Comparison of ENCODE assay signal across 11 cellular contexts in genomic region chr1:6045561-6045960, GRCh38. TPM values are rescaled to one million over a fixed set of nuclear protein-coding genes. Genes with fewer than 3 reads are reported as not detected.
DNase-seq lines count a peak whose midpoint lies in the region; ATAC-seq and TF ChIP-seq lines count a peak whose summit lies in the region.
"Had no signal": no experiment of that assay in that cellular context is flagged by ENCODE, and none has a peak within 500 bp of the region (broad histone marks: within the 10 kb centered on the region; RNA-seq: fewer than 3 reads in every experiment).

Gene KCNAB2, plus strand, starts transcription at chr1:6045888. Its CDS starts 5,649 bp downstream, at chr1:6051537.

- H3K9me3 Mint-ChIP-seq in naive thymus-derived CD4-positive, alpha-beta T cell = no peaks in the 10 kb centered on the region
- no peaks in the 10 kb centered on the region for H3K9me3 Mint-ChIP-seq in Calu3 (ENCODE audit: low read depth, unreplicated experiment)
- H3K9me3 Mint-ChIP-seq in stimulated activated naive CD8-positive, alpha-beta T cell treated with anti-CD3 and anti-CD28 coated beads, Interleukin-15, amount 100 ng/mL, for 72 hours = no peaks in the 10 kb centered on the region

- H3K4me3 Mint-ChIP-seq in naive thymus-derived CD4-positive, alpha-beta T cell = no peak within 1 kb of the TSS
- H3K4me3 Mint-ChIP-seq in Calu3 (ENCODE audit: low read depth, unreplicated experiment) = no peak within 1 kb of the TSS
- H3K4me3 Mint-ChIP-seq in stimulated activated naive CD8-positive, alpha-beta T cell treated with anti-CD3 and anti-CD28 coated beads, Interleukin-15, amount 100 ng/mL, for 72 hours = no peak within 1 kb of the TSS

- no peaks in the 10 kb centered on the region for H3K27me3 ChIP-seq in BLaER1
- H3K27me3 ChIP-seq in dorsolateral prefrontal cortex = no peaks in the 10 kb centered on the region
- no peaks in the 10 kb centered on the region for H3K27me3 ChIP-seq in naive thymus-derived CD4-positive, alpha-beta T cell (ENCODE audit: control insufficient read depth in 2 of 2, insufficient read depth in 2 of 2, low read length in 2 of 2)
- H3K27me3 ChIP-seq in colonic mucosa = no peaks in the 10 kb centered on the region

- H3K4me3 ChIP-seq in BLaER1 (no peak within 1 kb of the TSS), dorsolateral prefrontal cortex (no peak within 1 kb of the TSS), colonic mucosa (no peak within 1 kb of the TSS)
- H3K4me3 ChIP-seq in naive thymus-derived CD4-positive, alpha-beta T cell (ENCODE audit: low read length) = no peak within 1 kb of the TSS
- H3K4me3 ChIP-seq: smooth muscle cell had no signal

- H4K20me1 ChIP-seq in BLaER1 = peaks cover 99% of the 10 kb centered on the region

- TF ChIP-seq CTCF in dorsolateral prefrontal cortex (IDR thresholded peaks at IDR 0.05 in 54 of 56, conservative IDR thresholded peaks at IDR 0.05 in 2 of 56; ENCODE audit: low read depth in 1 of 56, partially characterized antibody in 56 of 56) (no peak), Calu3 (IDR thresholded peaks at IDR 0.05; ENCODE audit: unreplicated experiment) (no peak), colonic mucosa (IDR thresholded peaks at IDR 0.05) (no peak)

- peak within 1 kb of the TSS in 2 of 9 donors; percentile 49 to 68 for H3K27ac Mint-ChIP-seq in naive thymus-derived CD4-positive, alpha-beta T cell
- no peak within 1 kb of the TSS for H3K27ac Mint-ChIP-seq in Calu3 (ENCODE audit: unreplicated experiment)
- peak within 1 kb of the TSS in 1 of 2 donors; percentile 86 for H3K27ac Mint-ChIP-seq in stimulated activated naive CD8-positive, alpha-beta T cell treated with anti-CD3 and anti-CD28 coated beads, Interleukin-15, amount 100 ng/mL, for 72 hours

- intact Hi-C loops in dorsolateral prefrontal cortex (cut with DNase I) = no loop called here
- intact Hi-C loops in naive thymus-derived CD4-positive, alpha-beta T cell (cut with micrococcal nuclease) = no loop called here
- intact Hi-C loops in Calu3 (cut with micrococcal nuclease; ENCODE audit: unreplicated experiment) = no loop called here
- intact Hi-C loops in colonic mucosa (cut with DNase I) = no loop called here

- POLR2A ChIA-PET in naive thymus-derived CD4-positive, alpha-beta T cell (lab: Charles Lee) = no interaction called here

- CTCF ChIA-PET in naive thymus-derived CD4-positive, alpha-beta T cell (lab: Charles Lee) = no interaction called here
- CTCF ChIA-PET in Calu3 (lab: Charles Lee) = interaction anchor here (0.6 kb wide), 1 partner anchor 158 kb away, joined by 4 read pairs; no protein-coding TSS in a partner anchor

- H3K27me3 Mint-ChIP-seq in naive thymus-derived CD4-positive, alpha-beta T cell = no peaks in the 10 kb centered on the region
- H3K27me3 Mint-ChIP-seq in Calu3 (ENCODE audit: unreplicated experiment) = peaks cover 49% of the 10 kb centered on the region
- no peaks in the 10 kb centered on the region for H3K27me3 Mint-ChIP-seq in stimulated activated naive CD8-positive, alpha-beta T cell treated with anti-CD3 and anti-CD28 coated beads, Interleukin-15, amount 100 ng/mL, for 72 hours

- H3K4me1 ChIP-seq in BLaER1 = peaks cover 83% of the 10 kb centered on the region
- no peaks in the 10 kb centered on the region for H3K4me1 ChIP-seq in naive thymus-derived CD4-positive, alpha-beta T cell (ENCODE audit: control insufficient read depth in 2 of 2, insufficient read depth in 2 of 2, low read length in 2 of 2)
- no peaks in the 10 kb centered on the region for H3K4me1 ChIP-seq in colonic mucosa

- no peak for ATAC-seq in naive thymus-derived CD4-positive, alpha-beta T cell
- no peak for ATAC-seq in stimulated activated naive CD8-positive, alpha-beta T cell treated with anti-CD3 and anti-CD28 coated beads, Interleukin-15, amount 100 ng/mL, for 72 hours
- ATAC-seq: esophagus mucosa had no signal

- no peaks in the 10 kb centered on the region for H3K9me3 ChIP-seq in BLaER1
- no peaks in the 10 kb centered on the region for H3K9me3 ChIP-seq in naive thymus-derived CD4-positive, alpha-beta T cell (ENCODE audit: control insufficient read depth in 2 of 3, low read length in 3 of 3)
- H3K9me3 ChIP-seq in colonic mucosa = no peaks in the 10 kb centered on the region

- H3K4me2 ChIP-seq in BLaER1 = peak within 1 kb of the TSS; percentile 65
- H3K4me2 ChIP-seq: smooth muscle cell had no signal

- H3K36me3 ChIP-seq in BLaER1 (peaks cover 89% of the 10 kb centered on the region), colonic mucosa (no peaks in the 10 kb centered on the region)
- peaks cover 8 to 96% (median 16%) of the 10 kb centered on the region in 3 experiments for H3K36me3 ChIP-seq in naive thymus-derived CD4-positive, alpha-beta T cell (ENCODE audit: control insufficient read depth in 2 of 3, insufficient read depth in 3 of 3, low read length in 3 of 3)

- H3K9ac ChIP-seq in BLaER1 (no peak within 1 kb of the TSS), colonic mucosa (ENCODE audit: low read depth in 2 of 2, low read length in 2 of 2) (no peak within 1 kb of the TSS)

- BruUV-seq in Calu3 (replicated peaks; lab: Mats Ljungman, UMichigan) = no TSS peak

- no peak for DNase-seq in NCI-H460 (ENCODE audit: extremely low read depth, low read depth)
- DNase-seq in dorsolateral prefrontal cortex = no peak
- no peak for DNase-seq in naive thymus-derived CD4-positive, alpha-beta T cell
- DNase-seq in Calu3 = no peak
- DNase-seq in colonic mucosa = no peak
- DNase-seq in stimulated activated naive CD8-positive, alpha-beta T cell treated with anti-CD3 and anti-CD28 coated beads, Interleukin-15, amount 100 ng/mL, for 72 hours = no peak
- DNase-seq in NCI-H187 (lab: John Stamatoyannopoulos, UW) = no peak
- DNase-seq: C1 segment of cervical spinal cord had no signal

- H3K4me1 Mint-ChIP-seq in naive thymus-derived CD4-positive, alpha-beta T cell = peaks cover 3 to 26% (median 18%) of the 10 kb centered on the region in 7 donors
- no peaks in the 10 kb centered on the region for H3K4me1 Mint-ChIP-seq in Calu3 (ENCODE audit: low read depth, unreplicated experiment)
- H3K4me1 Mint-ChIP-seq in stimulated activated naive CD8-positive, alpha-beta T cell treated with anti-CD3 and anti-CD28 coated beads, Interleukin-15, amount 100 ng/mL, for 72 hours = peaks cover 44% of the 10 kb centered on the region

- H3K36me3 Mint-ChIP-seq in naive thymus-derived CD4-positive, alpha-beta T cell = peaks cover 3 to 37% (median 7%) of the 10 kb centered on the region in 5 donors
- H3K36me3 Mint-ChIP-seq in Calu3 (ENCODE audit: insufficient read depth, unreplicated experiment) = no peaks in the 10 kb centered on the region

- H3K27ac ChIP-seq in BLaER1 (peak within 1 kb of the TSS; percentile 22; the same call in 1 of the 2 replicates), dorsolateral prefrontal cortex (peak within 1 kb of the TSS in 3 of 59 donors; percentile 11 to 21 (median 13)), colonic mucosa (no peak within 1 kb of the TSS)
- no peak within 1 kb of the TSS for H3K27ac ChIP-seq in naive thymus-derived CD4-positive, alpha-beta T cell (ENCODE audit: low read depth, low read length)

RNA-seq across cellular contexts. Expression of gene KCNAB2, which starts in this region (rescaled TPM):
- 14.4 and 20.1 TPM in 2 replicates for total RNA-seq in NCI-H460 (2014; rRNA removed; shearing (Covaris generic))
- 45.9 and 57.3 TPM in 2 replicates for polyA plus RNA-seq in NCI-H460 (2014; cell fraction: nucleus; rRNA removed)
- total RNA-seq in dorsolateral prefrontal cortex (100 to 1,000 TPM in 119 of 120 experiments, 10 to 100 TPM in 1; 82.3 to 377 (median 285) TPM), Calu3 (2022) (3.6 and 4.7 TPM in 2 replicates), colonic mucosa (1 to 10 TPM; 4.7 to 6.4 TPM)
- 100 to 1,000 TPM; 176 to 310 (median 188) TPM for total RNA-seq in naive thymus-derived CD4-positive, alpha-beta T cell
- polyA plus RNA-seq in naive thymus-derived CD4-positive, alpha-beta T cell = 10 to 100 TPM; 16.8 to 33.6 TPM
